Comparison of ENCODE assay signal across 9 cellular contexts in genomic region chr3:152382312-152383135, GRCh38.
A peak's percentile ranks its signal among the peaks of the same experiment; 100 is the strongest.
DNase-seq lines count a peak whose midpoint lies in the region; ATAC-seq and TF ChIP-seq lines count a peak whose summit lies in the region.
"Had no signal": no experiment of that assay in that cellular context is flagged by ENCODE, and none has a peak within 500 bp of the region (broad histone marks: within the 10 kb centered on the region; RNA-seq: fewer than 3 reads in every experiment).

No MANE protein-coding gene starts in this region.

- H3K9ac ChIP-seq in skeletal muscle satellite cell (ENCODE audit: low read depth, low read length), result peak overlapping the region; percentile 77

- H3K4me1 Mint-ChIP-seq in T-cell, result peaks cover 88 to 90% (median 88%) of the 10 kb centered on the region in 3 donors
- H3K4me1 Mint-ChIP-seq in nephron progenitor cell, result no peaks in the 10 kb centered on the region

- peak; percentile 38 for ATAC-seq in GM19035 (IDR thresholded peaks at IDR 0.05; ENCODE audit: unreplicated experiment)
- peak in 1 of 4 experiments; percentile 33 for ATAC-seq in T-cell (replicated peaks in 1 of 4)
- ATAC-seq in GM18873 (IDR thresholded peaks at IDR 0.05; ENCODE audit: low FRiP score, unreplicated experiment), result no peak

- H3K36me3 ChIP-seq in skeletal muscle satellite cell (ENCODE audit: insufficient read depth, low read length), result no peaks in the 10 kb centered on the region

- no peaks in the 10 kb centered on the region for H3K9me3 ChIP-seq in skeletal muscle satellite cell (replicated peaks; ENCODE audit: low read length)

- no peaks in the 10 kb centered on the region for H3K9me3 Mint-ChIP-seq in T-cell
- H3K9me3 Mint-ChIP-seq in nephron progenitor cell, result no peaks in the 10 kb centered on the region

- no peak for TF ChIP-seq CTCF in nephron progenitor cell (IDR thresholded peaks at IDR 0.05)

- H3K4me3 ChIP-seq in skeletal muscle satellite cell (ENCODE audit: low read length), result peak overlapping the region; percentile 57

- peaks cover 81% of the 10 kb centered on the region for H3K4me1 ChIP-seq in skeletal muscle satellite cell (ENCODE audit: control insufficient read depth, insufficient read depth, low read length)

- H3K36me3 Mint-ChIP-seq in T-cell (peaks cover 29% of the 10 kb centered on the region), nephron progenitor cell (ENCODE audit: low read depth) (no peaks in the 10 kb centered on the region)

- H3K4me3 Mint-ChIP-seq in T-cell, result peak overlapping the region; percentile 60 to 78 (median 68)
- no peak overlapping the region for H3K4me3 Mint-ChIP-seq in nephron progenitor cell

- no peaks in the 10 kb centered on the region for H3K27me3 Mint-ChIP-seq in T-cell
- H3K27me3 Mint-ChIP-seq in nephron progenitor cell (ENCODE audit: low read depth, poor library complexity), result no peaks in the 10 kb centered on the region

- CTCF ChIA-PET in T-cell (lab: Charles Lee), result interaction anchor here (0.6 to 1.5 kb wide), 3 partner anchors 19 to 376 kb away, joined by 3 to 5 read pairs (median 4); no protein-coding TSS in a partner anchor

- POLR2A ChIA-PET in T-cell (lab: Charles Lee), result interaction anchor here (0.6 to 1.2 kb wide), 5 partner anchors 12 to 139 kb away, joined by 3 to 4 read pairs (median 3); no protein-coding TSS in a partner anchor

- H3K4me2 ChIP-seq in skeletal muscle satellite cell (ENCODE audit: low read length), result peak overlapping the region; percentile 86

- H3K27ac Mint-ChIP-seq in T-cell, result peak overlapping the region; percentile 85 to 88
- no peak overlapping the region for H3K27ac Mint-ChIP-seq in nephron progenitor cell

- H3K27me3 ChIP-seq in skeletal muscle satellite cell (ENCODE audit: control insufficient read depth, insufficient read depth, low read length), result no peaks in the 10 kb centered on the region

- DNase-seq in T-cell, result no peak
- DNase-seq in foreskin melanocyte, result peak; percentile 35
- no peak for DNase-seq in nephron progenitor cell
- DNase-seq in iPS-NIHi7 (ENCODE audit: extremely low spot score), result no peak
- no peak for DNase-seq in AG08396 (ENCODE audit: low spot score)
- DNase-seq: stimulated activated CD4-positive, alpha-beta T cell treated with anti-CD3 and anti-CD28 coated beads, Interleukin-2, amount 100 ng/mL, for 48 hours had no signal
